Comparison of ENCODE assay signal across 19 cellular contexts in genomic region chr2:198322275-198322674, GRCh38.
DNase-seq lines count a peak whose midpoint lies in the region; ATAC-seq and TF ChIP-seq lines count a peak whose summit lies in the region.
"Had no signal": no experiment of that assay in that cellular context is flagged by ENCODE, and none has a peak within 500 bp of the region (broad histone marks: within the 10 kb centered on the region; RNA-seq: fewer than 3 reads in every experiment).

No MANE protein-coding gene starts in this region.

- peaks cover 51% of the 10 kb centered on the region for H3K27me3 ChIP-seq in DND-41 (ENCODE audit: insufficient read depth, low read length, poor library complexity)
- H3K27me3 ChIP-seq: gastroesophageal sphincter had no signal

- H3K9ac ChIP-seq in DND-41 (ENCODE audit: low read depth, low read length): no peak overlapping the region
- H3K9ac ChIP-seq: GM23248 had no signal

- TF ChIP-seq CTCF in DND-41 (IDR thresholded peaks at IDR 0.05; ENCODE audit: borderline replicate concordance, extremely low read depth, low read length, poor library complexity, severe bottlenecking) (peak; percentile 51), LNCaP clone FGC (IDR thresholded peaks at IDR 0.05; ENCODE audit: control insufficient read depth, extremely low read depth, insufficient read depth) (peak; percentile 34; the same call in 1 of the 2 replicates), cardiac fibroblast (IDR thresholded peaks at IDR 0.05; ENCODE audit: low read depth, low read length) (peak; percentile 38), nephron (IDR thresholded peaks at IDR 0.05; ENCODE audit: unreplicated experiment in 3 of 3) (peak in 2 of 3 experiments; percentile 19 to 20), natural killer cell (IDR thresholded peaks at IDR 0.05) (no peak)

- H3K9me3 ChIP-seq in DND-41 (ENCODE audit: insufficient read depth, low read length, severe bottlenecking): no peaks in the 10 kb centered on the region
- H3K9me3 ChIP-seq: gastroesophageal sphincter, tibial nerve had no signal

- no peaks in the 10 kb centered on the region for H3K79me2 ChIP-seq in DND-41 (ENCODE audit: insufficient read depth, low read length)

- intact Hi-C loops in natural killer cell (cut with micrococcal nuclease): loop anchor here (10.0 kb wide), 1 partner anchor 1143 kb away; no protein-coding TSS in a partner anchor

- peaks cover 15% of the 10 kb centered on the region for H3K4me1 ChIP-seq in DND-41 (ENCODE audit: insufficient read depth, low read length)
- H3K4me1 ChIP-seq: gastroesophageal sphincter, tibial nerve had no signal

- no peak for ATAC-seq in DND-41 (ENCODE audit: insufficient read depth, low read depth)
- ATAC-seq in HG03097 (IDR thresholded peaks at IDR 0.05; ENCODE audit: low FRiP score, unreplicated experiment): no peak
- no peak for ATAC-seq in HG02588 (IDR thresholded peaks at IDR 0.05; ENCODE audit: unreplicated experiment)
- no peak for ATAC-seq in natural killer cell
- ATAC-seq: activated CD8-positive, alpha-beta memory T cell treated with anti-CD3 and anti-CD28 coated beads, Interleukin-2, amount 10 ng/mL, durations not matched to agents 7 days and 5 days; gastroesophageal sphincter; left cardiac atrium; naive thymus-derived CD8-positive, alpha-beta T cell had no signal

- H3K4me3 Mint-ChIP-seq in nephron (no peak overlapping the region), natural killer cell (no peak overlapping the region)
- H3K4me3 Mint-ChIP-seq: activated CD8-positive, alpha-beta memory T cell treated with anti-CD3 and anti-CD28 coated beads, Interleukin-2, amount 10 ng/mL, durations not matched to agents 7 days and 5 days; activated naive CD8-positive, alpha-beta T cell treated with anti-CD3 and anti-CD28 coated beads, Interleukin-2, amount 10 ng/mL, durations not matched to agents 7 days and 5 days; naive thymus-derived CD8-positive, alpha-beta T cell had no signal

- DNase-seq in DND-41 (no peak), LNCaP clone FGC (ENCODE audit: low read depth) (no peak), cardiac fibroblast (ENCODE audit: low read depth in 2 of 2) (no peak), T-helper 9 cell (no peak), natural killer cell (no peak)
- DNase-seq: activated CD8-positive, alpha-beta memory T cell treated with anti-CD3 and anti-CD28 coated beads, Interleukin-2, amount 10 ng/mL, durations not matched to agents 7 days and 5 days; activated naive CD8-positive, alpha-beta T cell treated with anti-CD3 and anti-CD28 coated beads, Interleukin-2, amount 10 ng/mL, durations not matched to agents 7 days and 5 days; cortex of kidney; GM23248; left cardiac atrium; naive thymus-derived CD8-positive, alpha-beta T cell; NCI-H524 treated with DMSO at 0.1 percent for 48 hours; Right ventricle myocardium superior; small intestine had no signal

- no peak overlapping the region for H2AFZ ChIP-seq in DND-41 (ENCODE audit: low read depth, low read length)
- H2AFZ ChIP-seq: GM23248 had no signal

- H3K4me2 ChIP-seq in DND-41 (ENCODE audit: insufficient read depth, low read length): no peak overlapping the region

- H3K36me3 ChIP-seq in DND-41 (ENCODE audit: insufficient read depth, low read length): no peaks in the 10 kb centered on the region
- H3K36me3 ChIP-seq: gastroesophageal sphincter, tibial nerve had no signal

- no peaks in the 10 kb centered on the region for H4K20me1 ChIP-seq in DND-41 (ENCODE audit: insufficient read depth, low read length)

- H3K36me3 Mint-ChIP-seq in nephron (ENCODE audit: low read depth) (no peaks in the 10 kb centered on the region), natural killer cell (no peaks in the 10 kb centered on the region)
- H3K36me3 Mint-ChIP-seq: activated CD8-positive, alpha-beta memory T cell treated with anti-CD3 and anti-CD28 coated beads, Interleukin-2, amount 10 ng/mL, durations not matched to agents 7 days and 5 days; activated naive CD8-positive, alpha-beta T cell treated with anti-CD3 and anti-CD28 coated beads, Interleukin-2, amount 10 ng/mL, durations not matched to agents 7 days and 5 days; naive thymus-derived CD8-positive, alpha-beta T cell had no signal

- H3K27me3 Mint-ChIP-seq in nephron (ENCODE audit: low read depth): peaks cover 15% of the 10 kb centered on the region
- peaks cover 18 to 34% of the 10 kb centered on the region in 2 donors for H3K27me3 Mint-ChIP-seq in natural killer cell (ENCODE audit: low read depth in 2 of 2)

- H3K9me3 Mint-ChIP-seq in nephron: no peaks in the 10 kb centered on the region
- no peaks in the 10 kb centered on the region for H3K9me3 Mint-ChIP-seq in natural killer cell
- H3K9me3 Mint-ChIP-seq: activated naive CD8-positive, alpha-beta T cell treated with anti-CD3 and anti-CD28 coated beads, Interleukin-2, amount 10 ng/mL, durations not matched to agents 7 days and 5 days; naive thymus-derived CD8-positive, alpha-beta T cell had no signal

- H3K4me1 Mint-ChIP-seq in nephron (no peaks in the 10 kb centered on the region), natural killer cell (peaks cover 8 to 17% of the 10 kb centered on the region in 2 donors)

- H3K27ac Mint-ChIP-seq in nephron (no peak overlapping the region), natural killer cell (no peak overlapping the region)
- H3K27ac Mint-ChIP-seq: activated CD8-positive, alpha-beta memory T cell treated with anti-CD3 and anti-CD28 coated beads, Interleukin-2, amount 10 ng/mL, durations not matched to agents 7 days and 5 days; activated naive CD8-positive, alpha-beta T cell treated with anti-CD3 and anti-CD28 coated beads, Interleukin-2, amount 10 ng/mL, durations not matched to agents 7 days and 5 days; naive thymus-derived CD8-positive, alpha-beta T cell had no signal

- no peak overlapping the region for H3K4me3 ChIP-seq in DND-41 (ENCODE audit: low read depth in 1 of 2, low read length in 2 of 2)
- no peak overlapping the region for H3K4me3 ChIP-seq in LNCaP clone FGC (ENCODE audit: low read depth, low read length)
- H3K4me3 ChIP-seq in cardiac fibroblast (replicated peaks in 1 of 2; ENCODE audit: low read depth in 2 of 2, low read length in 2 of 2): no peak overlapping the region
- H3K4me3 ChIP-seq: gastroesophageal sphincter, GM23248, tibial nerve had no signal

- no peak overlapping the region for H3K27ac ChIP-seq in DND-41 (ENCODE audit: low read length)
- H3K27ac ChIP-seq: gastroesophageal sphincter, GM23248, tibial nerve had no signal
